ENCODE assay signal across 15 cellular contexts in genomic region chr6:33949877-33950831, GRCh38.
DNase-seq lines count a peak whose midpoint lies in the region; ATAC-seq, FAIRE-seq and TF ChIP-seq lines count a peak whose summit lies in the region.
"Had no signal": no experiment of that assay in that cellular context is flagged by ENCODE, and none has a peak within 500 bp of the region (broad histone marks: within the 10 kb centered on the region; RNA-seq: fewer than 3 reads in every experiment).

No MANE protein-coding gene starts in this region.

- H3K4ac ChIP-seq in neuronal stem cell (ENCODE audit: low read length), result no peak overlapping the region

- peak overlapping the region; percentile 60 for H3K18ac ChIP-seq in neuronal stem cell (ENCODE audit: low read length)

- H2BK120ac ChIP-seq in neuronal stem cell (ENCODE audit: low read depth, low read length), result no peak overlapping the region

- no peaks in the 10 kb centered on the region for H3K79me2 ChIP-seq in HepG2 (ENCODE audit: insufficient read depth, low read length)

- intact Hi-C loops in gastrocnemius medialis (cut with DNase I; ENCODE audit: low total_unique reads) (no loop called here), HepG2 (cut with micrococcal nuclease; ENCODE audit: unreplicated experiment) (no loop called here)

- WGBS in neuronal stem cell (ENCODE audit: extremely low coverage in 2 of 2, insufficient read length in 2 of 2, insufficient replicate concordance in 1 of 2), 2 donors, result no CpG with 5 or more reads among the region's 11 CpGs
- 8% methylated on average over 4 of the region's 11 CpGs for WGBS in HepG2 (ENCODE audit: low lambda C conversion rate)

- H2AFZ ChIP-seq in neuronal stem cell (ENCODE audit: low read length) (no peak overlapping the region), HepG2 (ENCODE audit: low read length) (no peak overlapping the region)

- no peak for DNase-seq in HTR-8/SVneo (ENCODE audit: insufficient read length, low spot score)
- peak; percentile 81 for DNase-seq in NCI-H2171 (lab: John Stamatoyannopoulos, UW)
- peak; percentile 30 for DNase-seq in bronchial epithelial cell (ENCODE audit: low read depth)
- no peak for DNase-seq in neuronal stem cell (ENCODE audit: low spot score)
- no peak for DNase-seq in gastrocnemius medialis
- no peak for DNase-seq in HepG2 (ENCODE audit: low spot score)
- DNase-seq: activated CD4-positive, alpha-beta T cell treated with anti-CD3 and anti-CD28 coated beads for 4 hours; activated T-cell treated with anti-CD3 and anti-CD28 coated beads, Interleukin-2, amount 50 U/mL, for 4 hours; adrenal gland; C1 segment of cervical spinal cord; cerebellar nuclear complex; EL; SHP77 treated with DMSO at 0.1 percent for 48 hours had no signal

- H3K36me3 ChIP-seq in bronchial epithelial cell (ENCODE audit: control insufficient read depth, insufficient read depth, low read length) (no peaks in the 10 kb centered on the region), neuronal stem cell (replicated peaks in 1 of 2; ENCODE audit: control insufficient read depth in 2 of 2, insufficient read depth in 2 of 2, low read length in 2 of 2) (no peaks in the 10 kb centered on the region), gastrocnemius medialis (no peaks in the 10 kb centered on the region), HepG2 (replicated peaks in 1 of 2; ENCODE audit: control insufficient read depth in 1 of 2, insufficient read depth in 2 of 2, low read length in 2 of 2) (no peaks in the 10 kb centered on the region)
- H3K36me3 ChIP-seq: adrenal gland had no signal

- H3K4me1 ChIP-seq in neuronal stem cell (ENCODE audit: control insufficient read depth in 2 of 2, insufficient read depth in 1 of 2, low read depth in 1 of 2, low read length in 2 of 2) (peaks cover 0 to 2% of the 10 kb centered on the region in 2 donors), gastrocnemius medialis (no peaks in the 10 kb centered on the region), HepG2 (ENCODE audit: insufficient read depth, low read length) (no peaks in the 10 kb centered on the region)
- H3K4me1 ChIP-seq: adrenal gland had no signal

- peak overlapping the region; percentile 74 for H2AK5ac ChIP-seq in neuronal stem cell (ENCODE audit: low read depth, low read length)

- TF ChIP-seq EP300 in HepG2 (IDR thresholded peaks at IDR 0.05; ENCODE audit: low read depth in 2 of 2, low read length in 2 of 2), result no peak
- TF ChIP-seq EP300 in HepG2 (CRISPR knock-in tag; IDR thresholded peaks at IDR 0.05; ENCODE audit: borderline replicate concordance), result no peak

- no peak overlapping the region for H3K27ac ChIP-seq in neuronal stem cell (replicated peaks; ENCODE audit: low read length)
- no peak overlapping the region for H3K27ac ChIP-seq in gastrocnemius medialis
- H3K27ac ChIP-seq in HepG2 (ENCODE audit: extremely low read length, insufficient read depth, low read length), result no peak overlapping the region
- H3K27ac ChIP-seq: adrenal gland had no signal

- no peak for TF ChIP-seq RAD21 in HepG2 (CRISPR knock-in tag; IDR thresholded peaks at IDR 0.05)

- TF ChIP-seq POLR2A in gastrocnemius medialis (IDR thresholded peaks at IDR 0.05) (no peak), HepG2 (IDR thresholded peaks at IDR 0.05; ENCODE audit: insufficient read depth in 1 of 2, low read depth in 2 of 2, low read length in 2 of 2) (no peak)

- CTCF ChIA-PET in HepG2 (lab: Yijun Ruan, JAX; ENCODE audit: low intra/inter-chr PET ratio, low total read pairs), result no interaction called here

- H2BK15ac ChIP-seq in neuronal stem cell (ENCODE audit: low read length), result no peak overlapping the region

- H3K9ac ChIP-seq in neuronal stem cell (ENCODE audit: low read depth, low read length, poor library complexity) (no peak overlapping the region), HepG2 (ENCODE audit: insufficient read depth, low read depth, low read length) (no peak overlapping the region)

- H4K91ac ChIP-seq in neuronal stem cell (ENCODE audit: low read depth, low read length, poor library complexity), result no peak overlapping the region

- no peaks in the 10 kb centered on the region; the same call in 1 of the 2 replicates for H4K20me1 ChIP-seq in HepG2 (ENCODE audit: insufficient read depth, low read length)

- no peaks in the 10 kb centered on the region for H3K79me1 ChIP-seq in neuronal stem cell (ENCODE audit: low read depth, low read length)

- no peak overlapping the region for H2BK12ac ChIP-seq in neuronal stem cell (ENCODE audit: low read length)

- peak; percentile 40 for FAIRE-seq in HTR-8/SVneo (lab: Jason Lieb, UNC)
- peak; percentile 32 for FAIRE-seq in bronchial epithelial cell (lab: Jason Lieb, UNC)
- FAIRE-seq in HepG2 (lab: Jason Lieb, UNC), result no peak
- FAIRE-seq: GM12892 had no signal

- ATAC-seq in gastrocnemius medialis (no peak), HepG2 (no peak), GM21737 (IDR thresholded peaks at IDR 0.05; ENCODE audit: unreplicated experiment) (no peak)
- ATAC-seq: activated T-cell treated with anti-CD3 and anti-CD28 coated beads, Interleukin-2, amount 50 U/mL, for 4 hours had no signal

- H2BK5ac ChIP-seq in neuronal stem cell (ENCODE audit: low read length), result no peak overlapping the region

- H3K4me3 ChIP-seq in bronchial epithelial cell (ENCODE audit: low read depth, low read length), result no peak overlapping the region
- no peak overlapping the region for H3K4me3 ChIP-seq in neuronal stem cell (ENCODE audit: low read length in 2 of 2)
- H3K4me3 ChIP-seq in gastrocnemius medialis, result no peak overlapping the region
- no peak overlapping the region for H3K4me3 ChIP-seq in HepG2 (replicated peaks in 1 of 3; ENCODE audit: insufficient read depth in 1 of 3, low read depth in 2 of 3, low read length in 3 of 3)
- H3K4me3 ChIP-seq: adrenal gland had no signal

- H4K8ac ChIP-seq in neuronal stem cell (ENCODE audit: low read depth, low read length), result no peak overlapping the region

- H3K23ac ChIP-seq in neuronal stem cell (ENCODE audit: low read depth, low read length, poor library complexity), result peak overlapping the region; percentile 17

- TF ChIP-seq CTCF in bronchial epithelial cell (IDR thresholded peaks at IDR 0.05; ENCODE audit: insufficient read depth, low read length, severe bottlenecking) (no peak), gastrocnemius medialis (IDR thresholded peaks at IDR 0.05 in 4 of 5, conservative IDR thresholded peaks at IDR 0.05 in 1 of 5) (no peak), HepG2 (CRISPR knock-in tag; IDR thresholded peaks at IDR 0.05) (no peak)

- no TSS peak for BruUV-seq in HepG2 (replicated peaks; lab: Mats Ljungman, UMichigan)

- in situ Hi-C loops in gastrocnemius medialis (cut with MboI; ENCODE audit: low sequenced_read_pairs in 4 of 4), result no loop called here
- in situ Hi-C loops in HepG2 (cut with HindIII; ENCODE audit: extremely low pct_ligation_motif_present, low pct_unique_long_range_greater_than_20kb), result no loop called here

- no peak overlapping the region for H3K4me2 ChIP-seq in neuronal stem cell (ENCODE audit: insufficient read depth, low read length, poor library complexity, severe bottlenecking)
- H3K4me2 ChIP-seq in HepG2 (ENCODE audit: low read depth, low read length), result no peak overlapping the region

- H3K9me3 ChIP-seq in neuronal stem cell (replicated peaks in 1 of 2; ENCODE audit: control insufficient read depth in 2 of 2, insufficient read depth in 1 of 2, low read depth in 1 of 2, low read length in 2 of 2) (no peaks in the 10 kb centered on the region), gastrocnemius medialis (no peaks in the 10 kb centered on the region), HepG2 (ENCODE audit: low read length) (no peaks in the 10 kb centered on the region)
- H3K9me3 ChIP-seq: adrenal gland had no signal

- H3K27me3 ChIP-seq in bronchial epithelial cell (ENCODE audit: control insufficient read depth, insufficient read depth, low read length) (no peaks in the 10 kb centered on the region), neuronal stem cell (ENCODE audit: control insufficient read depth in 3 of 3, insufficient read depth in 3 of 3, low read depth in 1 of 3, low read length in 3 of 3) (no peaks in the 10 kb centered on the region), gastrocnemius medialis (peaks cover 0 to 8% (median 4%) of the 10 kb centered on the region in 3 donors), HepG2 (ENCODE audit: control insufficient read depth in 1 of 2, insufficient read depth in 2 of 2, low read length in 2 of 2) (peaks cover 5 to 56% of the 10 kb centered on the region in 2 experiments; a peak in 3 of 5 replicates)
- H3K27me3 ChIP-seq: adrenal gland had no signal

- POLR2A ChIA-PET in HepG2 (lab: Yijun Ruan, JAX), result no interaction called here

- H3K14ac ChIP-seq in neuronal stem cell (ENCODE audit: low read length), result no peak overlapping the region

TF ChIP-seq in HepG2, 621 proteins besides CTCF, POLR2A, EP300 and RAD21 (continues in another document):
- TF ChIP-seq HDAC1 (CRISPR knock-in tag; IDR thresholded peaks at IDR 0.05) (no peak), ZGPAT (CRISPR knock-in tag; IDR thresholded peaks at IDR 0.05) (no peak), ZNF816 (CRISPR knock-in tag; IDR thresholded peaks at IDR 0.05; ENCODE audit: borderline replicate concordance) (no peak), SNAPC2 (CRISPR knock-in tag; IDR thresholded peaks at IDR 0.05) (no peak), ETS1 (CRISPR knock-in tag; IDR thresholded peaks at IDR 0.05) (no peak), KDM1A (CRISPR knock-in tag; IDR thresholded peaks at IDR 0.05) (no peak), CEBPG (CRISPR knock-in tag; IDR thresholded peaks at IDR 0.05) (no peak), AKAP8 (CRISPR knock-in tag; IDR thresholded peaks at IDR 0.05) (no peak), ZNF235 (CRISPR knock-in tag; IDR thresholded peaks at IDR 0.05; ENCODE audit: borderline replicate concordance) (no peak)

Comparison
In these comparisons a context has a peak if more than half of its experiments do, and no peak if none do; other contexts are left out.
1. DNase-seq: peak in NCI-H2171 (single experiment) and bronchial epithelial cell (single experiment); none in HTR-8/SVneo (single experiment), neuronal stem cell (single experiment), gastrocnemius medialis (0 of 2) and HepG2 (single experiment).